In the genomic region with DNA sequence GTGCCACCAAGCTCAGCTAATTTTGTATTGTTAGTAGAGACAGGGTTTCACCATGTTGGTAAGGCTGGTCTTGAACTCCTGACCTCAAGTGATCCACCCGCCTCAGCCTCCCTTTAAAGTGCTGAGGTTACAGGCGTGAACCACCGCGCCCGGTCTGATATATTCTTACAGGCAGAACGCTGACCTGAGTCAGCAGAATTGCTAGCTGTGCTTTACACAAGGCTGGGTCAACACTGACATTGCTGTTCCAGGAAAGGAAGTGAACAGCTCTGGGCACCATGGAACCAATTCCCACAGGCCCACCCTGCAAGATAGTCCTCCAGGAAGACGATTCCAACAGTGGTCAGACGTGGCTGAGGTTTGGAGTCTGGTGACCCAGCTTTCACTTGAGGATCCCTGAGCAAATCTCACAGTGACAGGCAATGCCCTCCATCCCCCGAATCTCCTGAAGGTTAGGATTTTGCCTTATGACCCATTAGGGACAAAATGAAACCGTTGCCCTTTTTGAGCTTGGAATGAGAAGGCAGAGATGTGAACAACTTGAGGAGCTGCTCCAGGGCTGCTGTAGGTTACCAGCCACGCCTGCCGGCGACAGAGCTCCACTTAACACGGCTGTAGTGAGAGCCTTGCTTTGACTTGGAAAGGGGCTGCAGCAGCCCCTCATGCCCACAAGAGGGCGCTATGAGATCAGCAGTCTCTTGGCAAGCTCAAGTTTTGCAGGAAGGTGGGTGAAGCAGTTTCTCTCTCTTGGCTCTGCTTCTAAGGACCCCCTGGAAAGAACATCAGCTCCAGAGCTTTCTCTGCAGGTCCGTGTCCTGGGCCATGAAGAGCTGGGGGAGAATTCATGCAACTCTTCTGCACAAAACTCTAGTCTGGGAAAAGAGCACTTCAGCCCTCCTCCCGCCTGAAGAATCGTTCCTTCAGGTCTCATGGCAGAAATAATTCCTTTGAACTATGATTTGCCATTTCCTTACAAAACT, we compare ENCODE assay signal across 8 cellular contexts.
DNase-seq lines count a peak whose midpoint lies in the region; ATAC-seq and TF ChIP-seq lines count a peak whose summit lies in the region.

No MANE protein-coding gene starts in this region.

- H3K36me3 ChIP-seq in SK-N-MC (ENCODE audit: insufficient read depth, low read length): peaks cover 58% of the 10 kb centered on the region
- H3K36me3 ChIP-seq in parathyroid adenoma (ENCODE audit: control insufficient read depth, insufficient read depth, low read length): no peaks in the 10 kb centered on the region
- peaks cover 0 to 17% (median 0%) of the 10 kb centered on the region in 3 donors for H3K36me3 ChIP-seq in tibial nerve

- peak; percentile 79 for ATAC-seq in GM21423 (IDR thresholded peaks at IDR 0.05; ENCODE audit: unreplicated experiment)
- ATAC-seq in activated naive CD4-positive, alpha-beta T cell treated with anti-CD3 and anti-CD28 coated beads, Interleukin-2, amount 50 U/mL, for 72 hours: peak; percentile 73 to 87

- DNase-seq in CD14-positive monocyte (ENCODE audit: low spot score) (peak; percentile 70), NCI-H1092 (lab: John Stamatoyannopoulos, UW) (peak; percentile 77), SK-N-MC (ENCODE audit: low read depth, low spot score) (peak; percentile 76), glutamatergic neuron (peak; percentile 84), tibial nerve (ENCODE audit: low spot score in 2 of 2) (peak; percentile 75 to 79)
- DNase-seq in activated naive CD4-positive, alpha-beta T cell treated with anti-CD3 and anti-CD28 coated beads, Interleukin-2, amount 50 U/mL, for 72 hours (ENCODE audit: low spot score in 2 of 2): peak in 1 of 2 donors; percentile 76

- peaks cover 7% of the 10 kb centered on the region for H3K4me1 ChIP-seq in parathyroid adenoma
- H3K4me1 ChIP-seq in tibial nerve: peaks cover 5 to 60% (median 49%) of the 10 kb centered on the region in 4 donors

- H3K9me3 ChIP-seq in SK-N-MC (ENCODE audit: low read depth, low read length) (no peaks in the 10 kb centered on the region), parathyroid adenoma (ENCODE audit: control insufficient read depth, low read length) (no peaks in the 10 kb centered on the region), tibial nerve (peaks cover 0 to 5% (median 0%) of the 10 kb centered on the region in 4 donors)

- WGBS in tibial nerve, 2 donors: 41 to 42% methylated on average over 18 of the region's 18 CpGs

- H3K9me3 Mint-ChIP-seq in CD14-positive monocyte (peaks cover 0 to 7% (median 0%) of the 10 kb centered on the region in 7 donors), glutamatergic neuron (ENCODE audit: unreplicated experiment) (peaks cover 5% of the 10 kb centered on the region)
- no peaks in the 10 kb centered on the region for H3K9me3 Mint-ChIP-seq in activated naive CD4-positive, alpha-beta T cell treated with anti-CD3 and anti-CD28 coated beads, Interleukin-2, amount 50 U/mL, for 72 hours

- H3K27me3 ChIP-seq in parathyroid adenoma (ENCODE audit: control insufficient read depth, insufficient read depth, low read length): no peaks in the 10 kb centered on the region
- H3K27me3 ChIP-seq in tibial nerve: no peaks in the 10 kb centered on the region

- peak overlapping the region in 1 of 7 donors; percentile 28 for H3K27ac Mint-ChIP-seq in CD14-positive monocyte
- H3K27ac Mint-ChIP-seq in activated naive CD4-positive, alpha-beta T cell treated with anti-CD3 and anti-CD28 coated beads, Interleukin-2, amount 50 U/mL, for 72 hours: no peak overlapping the region
- H3K27ac Mint-ChIP-seq in glutamatergic neuron (ENCODE audit: unreplicated experiment): peak overlapping the region; percentile 17

- H3K4me3 Mint-ChIP-seq in CD14-positive monocyte (peak overlapping the region; percentile 54 to 60), glutamatergic neuron (ENCODE audit: unreplicated experiment) (no peak overlapping the region)

- H3K4me3 ChIP-seq in SK-N-MC (no peak overlapping the region), parathyroid adenoma (ENCODE audit: low read depth, low read length) (no peak overlapping the region), tibial nerve (no peak overlapping the region)

- H3K27me3 Mint-ChIP-seq in CD14-positive monocyte (ENCODE audit: low read depth in 3 of 3) (peaks cover 0 to 3% (median 1%) of the 10 kb centered on the region in 3 donors), glutamatergic neuron (ENCODE audit: unreplicated experiment) (peaks cover 2% of the 10 kb centered on the region)

- H2AFZ ChIP-seq in parathyroid adenoma: peak overlapping the region; percentile 28

- TF ChIP-seq POLR2A in tibial nerve (IDR thresholded peaks at IDR 0.05): no peak

- TF ChIP-seq CTCF in CD14-positive monocyte (IDR thresholded peaks at IDR 0.05): peak; percentile 98
- peak; percentile 96 for TF ChIP-seq CTCF in glutamatergic neuron (IDR thresholded peaks at IDR 0.05; ENCODE audit: partially characterized antibody, unreplicated experiment)
- TF ChIP-seq CTCF in parathyroid adenoma (IDR thresholded peaks at IDR 0.05): peak; percentile 95
- peak; percentile 94 to 98 (median 97) for TF ChIP-seq CTCF in tibial nerve (IDR thresholded peaks at IDR 0.05)

- H3K79me2 ChIP-seq in parathyroid adenoma: no peaks in the 10 kb centered on the region

- H3K27ac ChIP-seq in SK-N-MC: peak overlapping the region; percentile 68
- no peak overlapping the region for H3K27ac ChIP-seq in parathyroid adenoma
- H3K27ac ChIP-seq in tibial nerve: peak overlapping the region; percentile 68 to 99 (median 94)

- H3K4me1 Mint-ChIP-seq in CD14-positive monocyte (peaks cover 9% of the 10 kb centered on the region), glutamatergic neuron (ENCODE audit: low read depth, unreplicated experiment) (peaks cover 2% of the 10 kb centered on the region)

- H3K36me3 Mint-ChIP-seq in CD14-positive monocyte (peaks cover 38 to 41% of the 10 kb centered on the region in 2 donors), glutamatergic neuron (ENCODE audit: unreplicated experiment) (peaks cover 11% of the 10 kb centered on the region)
- no peaks in the 10 kb centered on the region for H3K36me3 Mint-ChIP-seq in activated naive CD4-positive, alpha-beta T cell treated with anti-CD3 and anti-CD28 coated beads, Interleukin-2, amount 50 U/mL, for 72 hours

- no peak overlapping the region for H3K9ac ChIP-seq in SK-N-MC (ENCODE audit: insufficient read length)
- no peak overlapping the region for H3K9ac ChIP-seq in parathyroid adenoma

- peak in 1 of 2 donors; percentile 52 for TF ChIP-seq EP300 in tibial nerve (IDR thresholded peaks at IDR 0.05)

- intact Hi-C loops in CD14-positive monocyte (cut with micrococcal nuclease): loop anchor here (5.0 to 10.0 kb wide), 2 partner anchors 107 to 255 kb away; no protein-coding TSS in a partner anchor

- no peak overlapping the region for H3K4me2 ChIP-seq in parathyroid adenoma (ENCODE audit: low read length)
